Comparison of ENCODE assay signal across 8 cellular contexts in genomic region chr22:23767673-23768548, GRCh38. TPM values are rescaled to one million over a fixed set of nuclear protein-coding genes. Genes with fewer than 3 reads are reported as not detected.
DNase-seq lines count a peak whose midpoint lies in the region; ATAC-seq and TF ChIP-seq lines count a peak whose summit lies in the region.

Gene CHCHD10 (minus strand): TSS chr22:23767972. CDS start chr22:23767874, 98 bp downstream.

- H3K27ac ChIP-seq in MM.1S (ENCODE audit: low read length) (peak within 1 kb of the TSS; percentile 49; the same call in 1 of the 2 replicates), adipose tissue (ENCODE audit: low read depth, low read length) (no peak within 1 kb of the TSS)

- peaks cover 6% of the 10 kb centered on the region; the same call in 1 of the 2 replicates for H4K20me1 ChIP-seq in MM.1S (ENCODE audit: insufficient read depth, low read length)

- H3K4me3 ChIP-seq in BE2C (ENCODE audit: low read depth, low read length) (peak within 1 kb of the TSS; percentile 94), MM.1S (ENCODE audit: low read length) (peak within 1 kb of the TSS; percentile 93)

- CTCF ChIA-PET in T-cell (lab: Charles Lee): interaction anchor here (0.6 to 1.2 kb wide), 2 partner anchors 16 to 17 kb away, joined by 3 to 5 read pairs; partner anchors contain the start of gene ZNF70 (in 1 of the 2)

- H3K4me1 ChIP-seq in BE2C (peaks cover 17% of the 10 kb centered on the region), MM.1S (ENCODE audit: low read length) (peaks cover 7% of the 10 kb centered on the region)

- H3K9me3 Mint-ChIP-seq in T-cell (no peaks in the 10 kb centered on the region), progenitor cell of endocrine pancreas (ENCODE audit: low read depth) (no peaks in the 10 kb centered on the region)

- H3K36me3 ChIP-seq in BE2C: peaks cover 30% of the 10 kb centered on the region
- no peaks in the 10 kb centered on the region for H3K36me3 ChIP-seq in MM.1S (replicated peaks; ENCODE audit: insufficient read depth, low read length)

- TF ChIP-seq CTCF in BE2C (IDR thresholded peaks at IDR 0.05; ENCODE audit: low read depth, low read length) (peak; percentile 84), MM.1S (IDR thresholded peaks at IDR 0.05; ENCODE audit: low read length) (peak; percentile 55), progenitor cell of endocrine pancreas (IDR thresholded peaks at IDR 0.05; ENCODE audit: unreplicated experiment) (peak; percentile 81)

- peak within 1 kb of the TSS; percentile 100 for H2AFZ ChIP-seq in MM.1S (ENCODE audit: low read length)

- no peaks in the 10 kb centered on the region for H3K9me2 ChIP-seq in MM.1S (replicated peaks; ENCODE audit: insufficient read depth, low read length)

- DNase-seq in BE2C: peak; percentile 94
- peak; percentile 74 for DNase-seq in GM19240 (ENCODE audit: insufficient read length, low spot score)
- DNase-seq in MM.1S: peak; percentile 78
- DNase-seq in T-cell: peak; percentile 46 to 78 (median 66)
- peak; percentile 88 for DNase-seq in left cardiac atrium
- peak; percentile 80 for DNase-seq in progenitor cell of endocrine pancreas (ENCODE audit: low spot score, unreplicated experiment)
- DNase-seq in ureter (ENCODE audit: low spot score): peak; percentile 91

- H3K36me3 Mint-ChIP-seq in T-cell (no peaks in the 10 kb centered on the region), progenitor cell of endocrine pancreas (ENCODE audit: insufficient read depth) (no peaks in the 10 kb centered on the region)

- H3K4me3 Mint-ChIP-seq in T-cell (peak within 1 kb of the TSS; percentile 78 to 84 (median 82)), progenitor cell of endocrine pancreas (ENCODE audit: low read depth) (peak within 1 kb of the TSS; percentile 82)

- POLR2A ChIA-PET in T-cell (lab: Charles Lee): no interaction called here

- H3K4me1 Mint-ChIP-seq in T-cell (peaks cover 40 to 61% (median 46%) of the 10 kb centered on the region in 3 donors), progenitor cell of endocrine pancreas (ENCODE audit: low read depth) (peaks cover 6% of the 10 kb centered on the region)

- peak within 1 kb of the TSS; percentile 100 for H3K4me2 ChIP-seq in MM.1S (ENCODE audit: low read depth, low read length)

- intact Hi-C loops in left cardiac atrium (cut with DNase I): loop anchor here (5.0 kb wide), 1 partner anchor 79 kb away; no protein-coding TSS in a partner anchor

- no peaks in the 10 kb centered on the region for H3K27me3 ChIP-seq in BE2C
- H3K27me3 ChIP-seq in MM.1S (replicated peaks; ENCODE audit: insufficient read depth, low read length): no peaks in the 10 kb centered on the region

- no peaks in the 10 kb centered on the region for H3K27me3 Mint-ChIP-seq in T-cell
- H3K27me3 Mint-ChIP-seq in progenitor cell of endocrine pancreas: no peaks in the 10 kb centered on the region

- peaks cover 7% of the 10 kb centered on the region for H3F3A ChIP-seq in MM.1S (ENCODE audit: insufficient read depth, low read length)

- H3K27ac Mint-ChIP-seq in T-cell: peak within 1 kb of the TSS; percentile 46 to 75
- peak within 1 kb of the TSS; percentile 89 for H3K27ac Mint-ChIP-seq in progenitor cell of endocrine pancreas

- 0 to 2% (median 1%) methylated on average over 50 to 63 of the region's 63 CpGs for WGBS in adipose tissue, 3 donors

- peak; percentile 67 to 80 (median 76) for ATAC-seq in T-cell (replicated peaks in 1 of 4)
- peak; percentile 81 to 85 for ATAC-seq in left cardiac atrium

- peak within 1 kb of the TSS; percentile 83 for H3K9ac ChIP-seq in MM.1S (ENCODE audit: low read length)

- no peaks in the 10 kb centered on the region for H3K9me3 ChIP-seq in BE2C
- H3K9me3 ChIP-seq in MM.1S (replicated peaks; ENCODE audit: insufficient read depth, low read length): no peaks in the 10 kb centered on the region

- H3K79me2 ChIP-seq in MM.1S (ENCODE audit: low read length): peaks cover 34% of the 10 kb centered on the region

RNA-seq across cellular contexts. Expression of gene CHCHD10, which starts in this region (rescaled TPM):
- polyA plus RNA-seq in BE2C (2012; ENCODE audit: insufficient read depth, insufficient read length, low read depth): 349 TPM
- 10 to 100 TPM; 26.1 to 66.3 (median 63.2) TPM for total RNA-seq in T-cell
- 100 to 1,000 TPM in 2 of 3 donors, 10 to 100 TPM in 1; 75.1 to 432 (median 284) TPM for polyA plus RNA-seq in adipose tissue
- total RNA-seq in left cardiac atrium: 1,000 to 10,000 TPM in 1 of 2 donors, 100 to 1,000 TPM in 1; 958 to 1,106 TPM
- 39.5 and 42.3 TPM in 2 replicates for total RNA-seq in progenitor cell of endocrine pancreas
- total RNA-seq in ureter: 232 TPM
